Comparison of ENCODE assay signal across 10 cellular contexts in the genomic region with DNA sequence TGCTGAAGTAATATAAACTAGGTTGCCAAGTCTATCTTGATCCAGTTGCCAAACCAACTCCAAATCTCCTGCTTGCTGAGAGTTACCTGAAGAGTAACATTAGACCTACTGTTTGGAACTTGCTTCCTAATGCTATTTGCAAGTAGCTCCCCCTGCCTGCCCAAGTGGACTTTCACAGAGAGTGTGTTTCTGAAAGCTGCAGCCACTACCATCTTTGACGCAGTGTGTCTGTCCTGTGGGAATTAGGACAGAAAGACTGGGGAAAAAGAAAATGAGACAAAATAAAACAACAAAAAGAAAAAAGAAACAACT.
DNase-seq lines count a peak whose midpoint lies in the region; ATAC-seq, FAIRE-seq and TF ChIP-seq lines count a peak whose summit lies in the region.
"Had no signal": no experiment of that assay in that cellular context is flagged by ENCODE, and none has a peak within 500 bp of the region (broad histone marks: within the 10 kb centered on the region; RNA-seq: fewer than 3 reads in every experiment).

No MANE protein-coding gene starts in this region.

- TF ChIP-seq CTCF in AG09309 (IDR thresholded peaks at IDR 0.05; ENCODE audit: control insufficient read depth, insufficient read depth, low read depth, low read length, missing control alignments) (peak; percentile 11), keratinocyte (optimal IDR thresholded peaks at IDR 0.05 in 1 of 3, IDR thresholded peaks at IDR 0.05 in 1 of 3, conservative IDR thresholded peaks at IDR 0.05 in 1 of 3; ENCODE audit: extremely low read depth in 1 of 3, insufficient read depth in 2 of 3, low read length in 3 of 3) (peak; percentile 50 to 76 (median 57))

- H3K9ac ChIP-seq in keratinocyte (ENCODE audit: control insufficient read depth, extremely low read depth, insufficient read depth, low read length) = peak overlapping the region; percentile 31

- no peak overlapping the region for H2AFZ ChIP-seq in keratinocyte (ENCODE audit: control insufficient read depth, low read length)

- H3K9me3 ChIP-seq in keratinocyte (ENCODE audit: control insufficient read depth, low read depth, low read length) = no peaks in the 10 kb centered on the region

- H3K4me3 ChIP-seq in AG09309 (ENCODE audit: control insufficient read depth, low read depth, low read length) = no peak overlapping the region
- H3K4me3 ChIP-seq in keratinocyte (ENCODE audit: control insufficient read depth in 2 of 3, extremely low read depth in 1 of 3, insufficient read depth in 2 of 3, low read depth in 1 of 3, low read length in 3 of 3) = no peak overlapping the region

- ATAC-seq in HG03565 (IDR thresholded peaks at IDR 0.05; ENCODE audit: unreplicated experiment) (no peak), GM18870 (IDR thresholded peaks at IDR 0.05; ENCODE audit: unreplicated experiment) (no peak), HG03135 (IDR thresholded peaks at IDR 0.05; ENCODE audit: unreplicated experiment) (no peak)

- no peaks in the 10 kb centered on the region for H3K36me3 ChIP-seq in keratinocyte (ENCODE audit: control insufficient read depth in 2 of 2, extremely low read depth in 1 of 2, insufficient read depth in 2 of 2, low read length in 2 of 2)

- H4K20me1 ChIP-seq in keratinocyte (ENCODE audit: control insufficient read depth, extremely low read depth, insufficient read depth, low read length) = no peaks in the 10 kb centered on the region

- peak overlapping the region; percentile 26 for H3K4me2 ChIP-seq in keratinocyte (ENCODE audit: control insufficient read depth, extremely low read depth, insufficient read depth, low read depth, low read length)

- H3K27ac ChIP-seq in keratinocyte (ENCODE audit: control insufficient read depth, insufficient read depth, low read length) = peak overlapping the region; percentile 96

- H3K4me1 ChIP-seq in keratinocyte (ENCODE audit: control insufficient read depth, extremely low read depth, insufficient read depth, low read length) = peaks cover 56% of the 10 kb centered on the region

- DNase-seq in AG09309 (ENCODE audit: low read depth) (no peak), H4 (ENCODE audit: low spot score) (peak; percentile 39), amniotic epithelial cell (ENCODE audit: low read depth) (peak; percentile 29), keratinocyte (ENCODE audit: low read depth, low spot score) (no peak), CD1c-positive myeloid dendritic cell (ENCODE audit: extremely low spot score) (no peak)
- DNase-seq: activated gamma-delta T cell; stimulated activated CD4-positive, alpha-beta T cell treated with anti-CD3 and anti-CD28 coated beads, Interleukin-1b, Interleukin-23, amount 100 ng/mL, for 48 hours had no signal

- H3K79me2 ChIP-seq in keratinocyte (ENCODE audit: control insufficient read depth, insufficient read depth, low read length) = no peaks in the 10 kb centered on the region

- peak; percentile 41 for FAIRE-seq in keratinocyte (lab: Jason Lieb, UNC)

- dilution Hi-C loops in keratinocyte (cut with MboI; ENCODE audit: extremely low pct_ligation_motif_present, low sequenced_read_pairs) = no loop called here

- no peaks in the 10 kb centered on the region for H3K9me1 ChIP-seq in keratinocyte (ENCODE audit: control insufficient read depth, extremely low read depth, insufficient read depth, low read length)

- no peaks in the 10 kb centered on the region for H3K27me3 ChIP-seq in keratinocyte (ENCODE audit: control insufficient read depth, extremely low read depth, insufficient read depth, low read length)

Comparison
In these comparisons a context has a peak if more than half of its experiments do, and no peak if none do; other contexts are left out.
1. DNase-seq: peak in H4 (single experiment) and amniotic epithelial cell (single experiment); none in AG09309 (single experiment), keratinocyte (single experiment) and CD1c-positive myeloid dendritic cell (single experiment).